In genomic region chr2:191128172-191128910, GRCh38 we compare ENCODE assay signal across 10 cellular contexts. TPM values are rescaled to one million over a fixed set of nuclear protein-coding genes. Genes with fewer than 3 reads are reported as not detected.
DNase-seq lines count a peak whose midpoint lies in the region; ATAC-seq, FAIRE-seq and TF ChIP-seq lines count a peak whose summit lies in the region.
"Had no signal": no experiment of that assay in that cellular context is flagged by ENCODE, and none has a peak within 500 bp of the region (broad histone marks: within the 10 kb centered on the region; RNA-seq: fewer than 3 reads in every experiment).

No MANE protein-coding gene starts in this region.

- H3K27me3 Mint-ChIP-seq in astrocyte (ENCODE audit: low read depth, unreplicated experiment): peaks cover 3% of the 10 kb centered on the region
- H3K27me3 Mint-ChIP-seq: IgD-negative memory B cell had no signal

- TF ChIP-seq CTCF in astrocyte (IDR thresholded peaks at IDR 0.05; ENCODE audit: insufficient read depth, low read depth, low read length): no peak

- H3K4me1 ChIP-seq in astrocyte (ENCODE audit: insufficient read depth, low read length) (no peaks in the 10 kb centered on the region), right cardiac atrium (ENCODE audit: control insufficient read depth, insufficient read depth, low read length) (no peaks in the 10 kb centered on the region)

- H4K20me1 ChIP-seq in astrocyte (ENCODE audit: insufficient read depth, low read length): no peaks in the 10 kb centered on the region

- no peaks in the 10 kb centered on the region for H3K36me3 ChIP-seq in astrocyte (ENCODE audit: insufficient read depth, low read length)

- WGBS in right cardiac atrium: 68% methylated on average over 8 of the region's 8 CpGs

- intact Hi-C loops in right cardiac atrium (cut with DNase I): no loop called here

- H3K4me3 Mint-ChIP-seq in astrocyte (ENCODE audit: unreplicated experiment): no peak overlapping the region

- H3K27ac Mint-ChIP-seq in astrocyte (ENCODE audit: unreplicated experiment): no peak overlapping the region

- ATAC-seq in GM18498 (IDR thresholded peaks at IDR 0.05; ENCODE audit: unreplicated experiment) (peak; percentile 95), GM21360 (IDR thresholded peaks at IDR 0.05; ENCODE audit: unreplicated experiment) (peak; percentile 90), HG03342 (IDR thresholded peaks at IDR 0.05; ENCODE audit: unreplicated experiment) (peak; percentile 85), right cardiac atrium (no peak)

- in situ Hi-C loops in G401 (cut with HindIII; ENCODE audit: low sequenced_read_pairs): no loop called here

- DNase-seq in astrocyte (ENCODE audit: low read depth) (no peak), SKM-1 (lab: John Stamatoyannopoulos, UW; ENCODE audit: unreplicated experiment) (no peak), G401 (ENCODE audit: low spot score) (no peak), right cardiac atrium (no peak), 8988T (no peak)
- DNase-seq: NCI-H446 had no signal

- H3K79me2 ChIP-seq in astrocyte (ENCODE audit: insufficient read depth, low read length): no peaks in the 10 kb centered on the region

- FAIRE-seq in astrocyte (lab: Jason Lieb, UNC): peak; percentile 13

- H3K27ac ChIP-seq in astrocyte (ENCODE audit: low read depth, low read length) (no peak overlapping the region), right cardiac atrium (ENCODE audit: low read length) (no peak overlapping the region)

- H3K9ac ChIP-seq in astrocyte (ENCODE audit: low read length): no peak overlapping the region

- H3K27me3 ChIP-seq in astrocyte (ENCODE audit: insufficient read depth, low read length) (no peaks in the 10 kb centered on the region), right cardiac atrium (ENCODE audit: control insufficient read depth, insufficient read depth) (no peaks in the 10 kb centered on the region)

- H3K9me3 Mint-ChIP-seq in astrocyte (ENCODE audit: unreplicated experiment): peaks cover 2% of the 10 kb centered on the region
- H3K9me3 Mint-ChIP-seq: IgD-negative memory B cell had no signal

- H3K4me3 ChIP-seq in astrocyte (ENCODE audit: insufficient read depth, low read depth, low read length) (no peak overlapping the region), right cardiac atrium (ENCODE audit: low read length) (no peak overlapping the region)

- H3K36me3 Mint-ChIP-seq in astrocyte (ENCODE audit: low read depth, unreplicated experiment): no peaks in the 10 kb centered on the region

- no peak overlapping the region for H3K4me2 ChIP-seq in astrocyte (ENCODE audit: low read length)

- H3K9me3 ChIP-seq in astrocyte (ENCODE audit: insufficient read depth, low read depth, low read length) (no peaks in the 10 kb centered on the region), right cardiac atrium (ENCODE audit: control insufficient read depth, low read length) (no peaks in the 10 kb centered on the region)

- H2AFZ ChIP-seq in astrocyte (ENCODE audit: low read depth, low read length): no peak overlapping the region

- no peaks in the 10 kb centered on the region for H3K4me1 Mint-ChIP-seq in astrocyte (ENCODE audit: low read depth, unreplicated experiment)

RNA-seq across cellular contexts. Expression of gene STAT4, which starts 22.5 kb away (rescaled TPM):
- total RNA-seq in astrocyte (1.6 and 2.3 TPM in 2 replicates), right cardiac atrium (10 to 100 TPM in 3 of 4 donors, 1 to 10 TPM in 1; 7.0 to 27.0 (median 18.2) TPM)
- total RNA-seq in G401 (2014; rRNA removed; shearing (Covaris generic)): not detected in 2 replicates
- 13.0 TPM for polyA plus RNA-seq in right cardiac atrium

Comparison
In these comparisons a context has a peak if more than half of its experiments do, and no peak if none do; other contexts are left out.
1. ATAC-seq: peak in GM18498 (single experiment), GM21360 (single experiment) and HG03342 (single experiment); none in right cardiac atrium (0 of 2).